Comparison of ENCODE assay signal across 9 cellular contexts in genomic region chr14:90330203-90331196, GRCh38. TPM values are rescaled to one million over a fixed set of nuclear protein-coding genes. Genes with fewer than 3 reads are reported as not detected.
DNase-seq lines count a peak whose midpoint lies in the region; ATAC-seq, FAIRE-seq and TF ChIP-seq lines count a peak whose summit lies in the region.
"Had no signal": no experiment of that assay in that cellular context is flagged by ENCODE, and none has a peak within 500 bp of the region (broad histone marks: within the 10 kb centered on the region; RNA-seq: fewer than 3 reads in every experiment).

No MANE protein-coding gene starts in this region.

- peaks cover 26% of the 10 kb centered on the region for H3K36me3 Mint-ChIP-seq in stimulated activated naive CD8-positive, alpha-beta T cell treated with anti-CD3 and anti-CD28 coated beads, Interleukin-15, Interleukin-2, amounts not matched to agents 100 ng/mL and 50 ng/mL, for 24 hours (ENCODE audit: low read depth)
- H3K36me3 Mint-ChIP-seq in mesothelial cell of epicardium = peaks cover 4% of the 10 kb centered on the region

- H3K27ac ChIP-seq in K562 (ENCODE audit: extremely low read depth, low read depth, low read length) = peak overlapping the region; percentile 67
- H3K27ac ChIP-seq in vagina = no peak overlapping the region

- no peaks in the 10 kb centered on the region for H3K9me1 ChIP-seq in K562 (ENCODE audit: control insufficient read depth, insufficient read depth, low read length)

- TF ChIP-seq CTCF in K562 (IDR thresholded peaks at IDR 0.05 in 2 of 3, conservative IDR thresholded peaks at IDR 0.05 in 1 of 3; ENCODE audit: insufficient read depth in 2 of 3, low read depth in 1 of 3, low read length in 3 of 3) (no peak), mesothelial cell of epicardium (IDR thresholded peaks at IDR 0.05; ENCODE audit: unreplicated experiment) (no peak), vagina (IDR thresholded peaks at IDR 0.05) (no peak), omental fat pad (IDR thresholded peaks at IDR 0.05) (no peak)

- no peak for TF ChIP-seq EP300 in K562 (IDR thresholded peaks at IDR 0.05; ENCODE audit: low read length)

- H3K9ac ChIP-seq in K562 (ENCODE audit: insufficient read depth in 1 of 2, low read depth in 2 of 2, low read length in 2 of 2) = peak overlapping the region; percentile 74 to 76; a peak in 3 of 4 replicates

- POLR2A ChIA-PET in K562 (lab: Yijun Ruan, JAX) = interaction anchor here (0.7 kb wide), 2 partner anchors 23 to 48 kb away, joined by 3 read pairs; no protein-coding TSS in a partner anchor

- H3K9me3 ChIP-seq in K562 (replicated peaks; ENCODE audit: control insufficient read depth, insufficient read depth, low read depth, low read length) = no peaks in the 10 kb centered on the region
- no peaks in the 10 kb centered on the region for H3K9me3 ChIP-seq in vagina

- H3K4me3 Mint-ChIP-seq in stimulated activated naive CD8-positive, alpha-beta T cell treated with anti-CD3 and anti-CD28 coated beads, Interleukin-15, Interleukin-2, amounts not matched to agents 100 ng/mL and 50 ng/mL, for 24 hours = peak overlapping the region; percentile 87
- H3K4me3 Mint-ChIP-seq in mesothelial cell of epicardium = peak overlapping the region; percentile 78

- H4K20me1 ChIP-seq in K562 (replicated peaks; ENCODE audit: control insufficient read depth, insufficient read depth, low read length) = no peaks in the 10 kb centered on the region

- TF ChIP-seq RAD21 in K562 (CRISPR knock-in tag; conservative IDR thresholded peaks at IDR 0.05 in 1 of 2, IDR thresholded peaks at IDR 0.05 in 1 of 2) = no peak

- H3K4me1 Mint-ChIP-seq in stimulated activated naive CD8-positive, alpha-beta T cell treated with anti-CD3 and anti-CD28 coated beads, Interleukin-15, Interleukin-2, amounts not matched to agents 100 ng/mL and 50 ng/mL, for 24 hours (ENCODE audit: low read depth) = peaks cover 40% of the 10 kb centered on the region
- peaks cover 22% of the 10 kb centered on the region for H3K4me1 Mint-ChIP-seq in mesothelial cell of epicardium

- BruUV-seq in K562 (replicated peaks; lab: Mats Ljungman, UMichigan) = no TSS peak

- ATAC-seq in stimulated activated naive CD8-positive, alpha-beta T cell treated with anti-CD3 and anti-CD28 coated beads, Interleukin-15, Interleukin-2, amounts not matched to agents 100 U/mL and 50 U/mL, for 24 hours = no peak
- ATAC-seq in K562 (no peak), omental fat pad (ENCODE audit: low FRiP score) (no peak)

- TF ChIP-seq POLR2A in K562 (conservative IDR thresholded peaks at IDR 0.05) (no peak), vagina (IDR thresholded peaks at IDR 0.05) (no peak)

- H3K27ac Mint-ChIP-seq in stimulated activated naive CD8-positive, alpha-beta T cell treated with anti-CD3 and anti-CD28 coated beads, Interleukin-15, Interleukin-2, amounts not matched to agents 100 ng/mL and 50 ng/mL, for 24 hours = peak overlapping the region; percentile 94
- H3K27ac Mint-ChIP-seq in mesothelial cell of epicardium = peak overlapping the region; percentile 94

- in situ Hi-C loops in K562 (cut with MboI) = no loop called here

- H2AFZ ChIP-seq in K562 (ENCODE audit: low read depth, low read length) = peak overlapping the region; percentile 81

- H3K79me2 ChIP-seq in K562 (ENCODE audit: control insufficient read depth, insufficient read depth, low read length) = peaks cover 37% of the 10 kb centered on the region

- intact Hi-C loops in K562 (cut with micrococcal nuclease) (loop anchor here (1.0 to 2.0 kb wide), 2 partner anchors 53 to 66 kb away; partner anchors contain the start of gene CALM1), vagina (cut with DNase I) (no loop called here)

- peaks cover 0 to 2% of the 10 kb centered on the region in 2 experiments; a peak in 3 of 5 replicates for H3K4me1 ChIP-seq in K562 (replicated peaks in 1 of 2; ENCODE audit: control insufficient read depth in 2 of 2, insufficient read depth in 2 of 2, low read length in 2 of 2)
- peaks cover 13% of the 10 kb centered on the region for H3K4me1 ChIP-seq in vagina

- no peak for DNase-seq in stimulated activated naive CD8-positive, alpha-beta T cell treated with anti-CD3 and anti-CD28 coated beads, Interleukin-15, Interleukin-2, amounts not matched to agents 100 U/mL and 50 U/mL, for 24 hours
- DNase-seq in K562 (ENCODE audit: extremely low read depth in 1 of 4, low spot score in 3 of 4) (no peak), mesothelial cell of epicardium (ENCODE audit: low spot score in 2 of 2, unreplicated experiment in 2 of 2) (no peak), vagina (ENCODE audit: extremely low spot score in 2 of 2) (no peak), omental fat pad (ENCODE audit: low spot score) (no peak), H7 (no peak)
- no peak for DNase-seq in stimulated activated CD4-positive, alpha-beta T cell treated with anti-CD3 and anti-CD28 coated beads, Interleukin-2, amount 100 ng/mL, for 24 hours
- DNase-seq: activated CD4-positive, alpha-beta T cell treated with anti-CD3 and anti-CD28 coated beads, Interleukin-2, amount 50 U/mL, for 4 hours had no signal

- no peaks in the 10 kb centered on the region for H3K9me3 Mint-ChIP-seq in stimulated activated naive CD8-positive, alpha-beta T cell treated with anti-CD3 and anti-CD28 coated beads, Interleukin-15, Interleukin-2, amounts not matched to agents 100 ng/mL and 50 ng/mL, for 24 hours
- no peaks in the 10 kb centered on the region for H3K9me3 Mint-ChIP-seq in mesothelial cell of epicardium

- H3K27me3 ChIP-seq in K562 (ENCODE audit: control insufficient read depth in 2 of 2, insufficient read depth in 2 of 2, low read length in 2 of 2) = no peaks in the 10 kb centered on the region
- H3K27me3 ChIP-seq in vagina = no peaks in the 10 kb centered on the region
- no peaks in the 10 kb centered on the region; the same call in 1 of the 2 replicates for H3K27me3 ChIP-seq in H7 (ENCODE audit: control insufficient read depth, insufficient read depth, low read length)

- H3K27me3 Mint-ChIP-seq in stimulated activated naive CD8-positive, alpha-beta T cell treated with anti-CD3 and anti-CD28 coated beads, Interleukin-15, Interleukin-2, amounts not matched to agents 100 ng/mL and 50 ng/mL, for 24 hours = peaks cover 3% of the 10 kb centered on the region
- peaks cover 6% of the 10 kb centered on the region for H3K27me3 Mint-ChIP-seq in mesothelial cell of epicardium (ENCODE audit: low read depth)

- no peaks in the 10 kb centered on the region for H3K36me3 ChIP-seq in K562 (ENCODE audit: control insufficient read depth, insufficient read depth, low read length)
- no peaks in the 10 kb centered on the region for H3K36me3 ChIP-seq in vagina
- H3K36me3 ChIP-seq in H7 (replicated peaks; ENCODE audit: control insufficient read depth, insufficient read depth, low read length) = no peaks in the 10 kb centered on the region

- 66% methylated on average over 12 of the region's 15 CpGs for WGBS in K562 (ENCODE audit: insufficient coverage, low coverage, missing lambda C conversion rate)

- H3K4me2 ChIP-seq in K562 (ENCODE audit: insufficient read depth, low read length) = peak overlapping the region; percentile 75

- FAIRE-seq in K562 (lab: Jason Lieb, UNC) = no peak

- H3K4me3 ChIP-seq in K562 = peak overlapping the region; percentile 47
- peak overlapping the region; percentile 61 to 80 for H3K4me3 ChIP-seq in vagina
- no peak overlapping the region; the same call in 1 of the 2 replicates for H3K4me3 ChIP-seq in H7 (ENCODE audit: insufficient read depth, low read depth, low read length)

- CTCF ChIA-PET in K562 (lab: Yijun Ruan, JAX; ENCODE audit: low intra/inter-chr PET ratio) = no interaction called here

TF ChIP-seq in K562, 482 proteins besides CTCF, POLR2A, EP300 and RAD21 (continues in another document):
- TF ChIP-seq EGR1 (conservative IDR thresholded peaks at IDR 0.05) = no peak
- no peak for TF ChIP-seq TOE1 (IDR thresholded peaks at IDR 0.05; ENCODE audit: borderline replicate concordance)
- TF ChIP-seq TOE1 (CRISPR knock-in tag; IDR thresholded peaks at IDR 0.05; ENCODE audit: borderline replicate concordance, low read depth) = no peak
- no peak for TF ChIP-seq ZNF766 (CRISPR knock-in tag; conservative IDR thresholded peaks at IDR 0.05)
- no peak for TF ChIP-seq RFX1 (IDR thresholded peaks at IDR 0.05)
- peak; percentile 97 for TF ChIP-seq ZNF121 (CRISPR knock-in tag; conservative IDR thresholded peaks at IDR 0.05)

RNA-seq across cellular contexts. Expression of gene NRDE2, which starts 1.2 kb away (rescaled TPM):
- total RNA-seq in K562 (2011; cell fraction: chromatin; rRNA removed; ENCODE audit: low replicate concordance) = 55.5 and 58.1 TPM in 2 replicates
- total RNA-seq in K562 (2011; cell fraction: nucleolus; rRNA removed) = 29.7 and 30.1 TPM in 2 replicates
- 29.3 and 31.1 TPM in 2 replicates for total RNA-seq in K562 (2011; cell fraction: nucleoplasm; rRNA removed)
- total RNA-seq in K562 (2014; rRNA removed) (6.2 and 8.4 TPM in 2 replicates), K562 (2014; rRNA removed; fragmentation: Illumina TruSeq; extraction: Trizol) (11.0 and 11.1 TPM in 2 replicates), K562 (2015; rRNA removed; fragmentation: Illumina TruSeq; extraction: Trizol) (12.3 and 12.6 TPM in 2 replicates), K562 (2021) (14.6 and 15.0 TPM in 2 replicates), mesothelial cell of epicardium (38.5 to 42.7 TPM (median 40.8 TPM) in 3 replicates), vagina (7.9 TPM), omental fat pad (10 to 100 TPM in 2 of 4 donors, 1 to 10 TPM in 2; 6.3 to 15.4 (median 8.9) TPM)
- polyA plus RNA-seq in K562 (2011; rRNA removed) (10.9 and 11.5 TPM in 2 replicates), K562 (2014; fragmentation: Illumina TruSeq; extraction: Trizol) (6.8 and 8.1 TPM in 2 replicates), K562 (2014; fragmentation: Nextera tagmentation; extraction: Ambion mirVana) (1 to 10 TPM; 3.3 to 5.7 TPM), K562 (2014; rRNA removed) (8.3 and 13.4 TPM in 2 replicates)
- 5.4 and 7.1 TPM in 2 replicates for polyA plus RNA-seq in K562 (2011; cell fraction: cytosol; rRNA removed)
- polyA plus RNA-seq in K562 (2011; cell fraction: nucleus; rRNA removed) = 14.2 and 20.4 TPM in 2 replicates
- 4.6 and 5.4 TPM in 2 replicates for polyA plus RNA-seq in K562 (2012)
- 14.4 and 16.4 TPM in 2 replicates for polyA minus RNA-seq in K562 (2011; rRNA and poly(A)+ RNA removed)
- 4.9 and 7.8 TPM in 2 replicates for polyA minus RNA-seq in K562 (2011; cell fraction: cytosol; rRNA and poly(A)+ RNA removed)
- 13.1 and 19.2 TPM in 2 replicates for polyA minus RNA-seq in K562 (2011; cell fraction: nucleus; rRNA and poly(A)+ RNA removed)
- total RNA-seq in H7 (2014; rRNA removed; shearing (Covaris generic)) = 3.6 and 8.2 TPM in 2 replicates
